In the genomic region with DNA sequence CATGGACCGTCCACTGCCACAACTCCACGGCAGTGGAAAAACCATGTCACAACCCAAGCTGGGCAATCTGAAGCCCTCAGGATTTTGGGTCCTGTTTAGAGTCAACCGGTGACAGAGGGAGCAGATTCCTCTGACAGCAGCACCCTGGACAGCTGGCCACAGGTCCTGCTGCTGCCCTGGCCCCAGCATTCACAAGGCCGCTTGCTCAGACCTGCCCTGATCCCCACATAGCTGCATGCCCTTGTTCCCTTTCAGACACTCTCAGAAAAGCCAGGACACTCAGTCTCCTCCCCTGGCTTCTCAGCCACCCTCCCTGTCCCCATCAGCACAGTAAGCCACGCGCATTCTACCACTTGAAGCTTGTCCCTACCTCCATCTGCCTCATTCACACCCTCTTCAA, we compare ENCODE assay signal across 9 cellular contexts. TPM values are rescaled to one million over a fixed set of nuclear protein-coding genes. Genes with fewer than 3 reads are reported as not detected.
DNase-seq lines count a peak whose midpoint lies in the region; ATAC-seq lines count a peak whose summit lies in the region.
"Had no signal": no experiment of that assay in that cellular context is flagged by ENCODE, and none has a peak within 500 bp of the region (broad histone marks: within the 10 kb centered on the region; RNA-seq: fewer than 3 reads in every experiment).

No MANE protein-coding gene starts in this region.

- H3K9me3 Mint-ChIP-seq in activated CD8-positive, alpha-beta memory T cell treated with anti-CD3 and anti-CD28 coated beads, Interleukin-2, amount 10 ng/mL, durations not matched to agents 7 days and 5 days (ENCODE audit: low read depth): no peaks in the 10 kb centered on the region
- no peaks in the 10 kb centered on the region for H3K9me3 Mint-ChIP-seq in activated CD4-positive, alpha-beta memory T cell treated with anti-CD3 and anti-CD28 coated beads for 36 hours
- no peaks in the 10 kb centered on the region for H3K9me3 Mint-ChIP-seq in stimulated activated memory B cell treated with anti-CD40 and anti-IgM and Interleukin-4, amounts not matched to agents 10 μg/mL and 1 μg/mL and 100 μg/mL, for 72 hours

- H3K4me1 Mint-ChIP-seq in activated CD8-positive, alpha-beta memory T cell treated with anti-CD3 and anti-CD28 coated beads, Interleukin-2, amount 10 ng/mL, durations not matched to agents 7 days and 5 days: peaks cover 23% of the 10 kb centered on the region
- peaks cover 25% of the 10 kb centered on the region for H3K4me1 Mint-ChIP-seq in activated CD4-positive, alpha-beta memory T cell treated with anti-CD3 and anti-CD28 coated beads for 36 hours (ENCODE audit: low read depth)
- H3K4me1 Mint-ChIP-seq in stimulated activated memory B cell treated with anti-CD40 and anti-IgM and Interleukin-4, amounts not matched to agents 10 μg/mL and 1 μg/mL and 100 μg/mL, for 72 hours: peaks cover 36% of the 10 kb centered on the region

- no peak overlapping the region for H3K27ac Mint-ChIP-seq in activated CD8-positive, alpha-beta memory T cell treated with anti-CD3 and anti-CD28 coated beads, Interleukin-2, amount 10 ng/mL, durations not matched to agents 7 days and 5 days
- H3K27ac Mint-ChIP-seq in activated CD4-positive, alpha-beta memory T cell treated with anti-CD3 and anti-CD28 coated beads for 36 hours: no peak overlapping the region
- H3K27ac Mint-ChIP-seq in stimulated activated memory B cell treated with anti-CD40 and anti-IgM and Interleukin-4, amounts not matched to agents 10 μg/mL and 1 μg/mL and 100 μg/mL, for 72 hours: peak overlapping the region; percentile 92

- no peak for DNase-seq in activated CD8-positive, alpha-beta memory T cell treated with anti-CD3 and anti-CD28 coated beads, Interleukin-2, amount 10 ng/mL, durations not matched to agents 7 days and 5 days
- DNase-seq in activated CD8-positive, alpha-beta memory T cell treated with anti-CD3 and anti-CD28 coated beads for 24 hours: no peak
- DNase-seq in activated CD4-positive, alpha-beta memory T cell treated with anti-CD3 and anti-CD28 coated beads for 36 hours: no peak
- no peak for DNase-seq in central memory CD4-positive, alpha-beta T cell
- DNase-seq in NCI-H526 (lab: John Stamatoyannopoulos, UW) (no peak), NCI-H2029 treated with DMSO at 0.1 percent for 48 hours (lab: John Stamatoyannopoulos, UW) (no peak)

- peaks cover 3% of the 10 kb centered on the region for H3K4me1 ChIP-seq in iPS-15b (ENCODE audit: control insufficient read depth, insufficient read depth, low read length)

- no peaks in the 10 kb centered on the region for H3K9me3 ChIP-seq in iPS-15b (ENCODE audit: control insufficient read depth, insufficient read depth, low read length)

- intact Hi-C loops in activated CD4-positive, alpha-beta memory T cell treated with anti-CD3 and anti-CD28 coated beads for 36 hours (cut with micrococcal nuclease): loop anchor here (10.0 kb wide), 1 partner anchor 430 kb away; a partner anchor contains a TSS

- ATAC-seq in activated CD8-positive, alpha-beta memory T cell treated with anti-CD3 and anti-CD28 coated beads, Interleukin-2, amount 10 ng/mL, durations not matched to agents 7 days and 5 days: no peak
- ATAC-seq in stimulated activated memory B cell treated with anti-CD40 and anti-IgM and Interleukin-4, amounts not matched to agents 10 μg/mL and 1 μg/mL and 100 μg/mL, for 72 hours: no peak

- H3K4me3 Mint-ChIP-seq in activated CD8-positive, alpha-beta memory T cell treated with anti-CD3 and anti-CD28 coated beads, Interleukin-2, amount 10 ng/mL, durations not matched to agents 7 days and 5 days: peak overlapping the region; percentile 91
- H3K4me3 Mint-ChIP-seq in activated CD4-positive, alpha-beta memory T cell treated with anti-CD3 and anti-CD28 coated beads for 36 hours: peak overlapping the region; percentile 21
- H3K4me3 Mint-ChIP-seq in stimulated activated memory B cell treated with anti-CD40 and anti-IgM and Interleukin-4, amounts not matched to agents 10 μg/mL and 1 μg/mL and 100 μg/mL, for 72 hours: peak overlapping the region; percentile 10

- H3K36me3 ChIP-seq in iPS-15b (ENCODE audit: control insufficient read depth, insufficient read depth, low read length): peaks cover 32% of the 10 kb centered on the region

- peaks cover 8% of the 10 kb centered on the region for H3K27me3 ChIP-seq in iPS-15b (ENCODE audit: control insufficient read depth, insufficient read depth, low read length)

- POLR2A ChIA-PET in activated CD4-positive, alpha-beta memory T cell treated with anti-CD3 and anti-CD28 coated beads for 36 hours (lab: Charles Lee): no interaction called here

- H3K36me3 Mint-ChIP-seq in activated CD8-positive, alpha-beta memory T cell treated with anti-CD3 and anti-CD28 coated beads, Interleukin-2, amount 10 ng/mL, durations not matched to agents 7 days and 5 days: peaks cover 12% of the 10 kb centered on the region
- H3K36me3 Mint-ChIP-seq in activated CD4-positive, alpha-beta memory T cell treated with anti-CD3 and anti-CD28 coated beads for 36 hours: peaks cover 38% of the 10 kb centered on the region
- H3K36me3 Mint-ChIP-seq in stimulated activated memory B cell treated with anti-CD40 and anti-IgM and Interleukin-4, amounts not matched to agents 10 μg/mL and 1 μg/mL and 100 μg/mL, for 72 hours: peaks cover 39% of the 10 kb centered on the region

- peak overlapping the region; percentile 90 for H3K4me3 ChIP-seq in iPS-15b (ENCODE audit: low read depth, low read length)

- no peaks in the 10 kb centered on the region for H3K27me3 Mint-ChIP-seq in activated CD8-positive, alpha-beta memory T cell treated with anti-CD3 and anti-CD28 coated beads, Interleukin-2, amount 10 ng/mL, durations not matched to agents 7 days and 5 days
- H3K27me3 Mint-ChIP-seq in activated CD4-positive, alpha-beta memory T cell treated with anti-CD3 and anti-CD28 coated beads for 36 hours: no peaks in the 10 kb centered on the region
- H3K27me3 Mint-ChIP-seq in stimulated activated memory B cell treated with anti-CD40 and anti-IgM and Interleukin-4, amounts not matched to agents 10 μg/mL and 1 μg/mL and 100 μg/mL, for 72 hours: no peaks in the 10 kb centered on the region

- peak overlapping the region; percentile 24 for H3K9ac ChIP-seq in iPS-15b (ENCODE audit: low read depth, low read length)

- CTCF ChIA-PET in activated CD8-positive, alpha-beta memory T cell treated with anti-CD3 and anti-CD28 coated beads, Interleukin-2, amount 10 ng/mL, durations not matched to agents 7 days and 5 days (lab: Charles Lee): no interaction called here
- CTCF ChIA-PET in activated CD4-positive, alpha-beta memory T cell treated with anti-CD3 and anti-CD28 coated beads for 36 hours (lab: Charles Lee): interaction anchor here (2.9 kb wide), 1 partner anchor 74 kb away, joined by 14 read pairs; no protein-coding TSS in a partner anchor

RNA-seq across cellular contexts. Expression of a gene that starts 1.6 kb away (rescaled TPM):
- total RNA-seq in activated CD8-positive, alpha-beta memory T cell treated with anti-CD3 and anti-CD28 coated beads, Interleukin-2, amount 10 ng/mL, durations not matched to agents 7 days and 5 days: 100 to 1,000 TPM in 1 of 2 experiments, 10 to 100 TPM in 1; 80.4 to 112 TPM
- total RNA-seq in activated CD4-positive, alpha-beta memory T cell treated with anti-CD3 and anti-CD28 coated beads for 36 hours: 10 to 100 TPM; 85.2 to 99.9 TPM

RNA-seq across cellular contexts. Expression of a gene that starts 6.0 kb away (rescaled TPM):
- not detected for total RNA-seq in activated CD8-positive, alpha-beta memory T cell treated with anti-CD3 and anti-CD28 coated beads, Interleukin-2, amount 10 ng/mL, durations not matched to agents 7 days and 5 days
- not detected for total RNA-seq in activated CD4-positive, alpha-beta memory T cell treated with anti-CD3 and anti-CD28 coated beads for 36 hours
- total RNA-seq: urinary bladder had no signal

Comparison
In these comparisons a context has a peak if more than half of its experiments do, and no peak if none do; other contexts are left out.
1. H3K4me3 Mint-ChIP-seq: peak in every context shown above with its lines; median percentile 91 in activated CD8-positive, alpha-beta memory T cell treated with anti-CD3 and anti-CD28 coated beads, Interleukin-2, amount 10 ng/mL, durations not matched to agents 7 days and 5 days; 21 in activated CD4-positive, alpha-beta memory T cell treated with anti-CD3 and anti-CD28 coated beads for 36 hours; 10 in stimulated activated memory B cell treated with anti-CD40 and anti-IgM and Interleukin-4, amounts not matched to agents 10 μg/mL and 1 μg/mL and 100 μg/mL, for 72 hours.